Comparison of ENCODE assay signal across 22 cellular contexts in the genomic region with DNA sequence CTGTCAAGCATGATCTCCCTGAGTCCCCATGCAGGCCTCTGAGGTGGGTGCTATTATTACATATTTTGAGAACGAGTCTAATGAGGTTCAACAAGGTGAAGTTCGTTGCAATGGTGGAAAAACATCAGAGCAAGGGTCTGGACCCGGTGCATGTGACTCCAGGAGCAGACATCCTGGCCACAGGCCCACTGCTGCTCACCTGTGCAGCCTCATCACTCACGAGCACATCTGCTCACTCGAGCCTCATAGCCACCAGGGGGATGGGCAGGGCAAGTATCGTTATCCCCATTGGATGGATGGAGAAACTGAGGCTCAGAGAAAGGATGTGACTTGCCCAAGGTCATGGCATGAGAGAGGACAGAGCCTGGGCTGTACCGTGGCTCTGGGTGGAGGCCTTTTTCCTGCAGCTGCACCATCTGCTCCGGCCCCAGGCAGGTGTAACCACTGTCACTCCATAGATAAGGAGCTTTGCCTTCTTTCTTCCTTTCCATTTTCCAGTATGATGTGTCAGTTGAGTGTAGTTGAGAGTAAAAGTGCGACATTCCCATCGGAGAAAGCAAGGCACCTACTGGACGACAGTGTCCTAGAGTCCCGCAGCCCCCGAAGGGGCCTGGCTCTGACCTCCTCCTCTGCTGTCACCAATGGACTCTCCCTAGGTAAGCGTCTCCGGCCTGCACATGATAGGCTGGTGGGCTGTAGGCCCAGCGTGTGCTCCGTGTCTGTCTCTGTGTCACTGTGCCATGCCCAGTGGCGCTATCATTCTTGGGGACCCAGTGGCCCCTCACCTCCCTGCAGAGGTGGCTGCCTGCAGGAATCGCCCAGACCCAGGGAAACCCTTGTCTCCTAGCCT.
DNase-seq lines count a peak whose midpoint lies in the region; ATAC-seq, FAIRE-seq and TF ChIP-seq lines count a peak whose summit lies in the region.
"Had no signal": no experiment of that assay in that cellular context is flagged by ENCODE, and none has a peak within 500 bp of the region (broad histone marks: within the 10 kb centered on the region; RNA-seq: fewer than 3 reads in every experiment).

No MANE protein-coding gene starts in this region.

- no peaks in the 10 kb centered on the region for H3K9me2 ChIP-seq in PC-9 (ENCODE audit: insufficient read depth)

- no peak overlapping the region for H3K9ac ChIP-seq in kidney (ENCODE audit: low read length in 2 of 2)

- no peak for FAIRE-seq in kidney (lab: Jason Lieb, UNC)
- FAIRE-seq: G401.6, GM12892 had no signal

- no TSS peak for BruUV-seq in PC-9 (replicated peaks; lab: Mats Ljungman, UMichigan)

- H3K9me3 ChIP-seq in PC-9 (ENCODE audit: insufficient read depth, low read depth) = no peaks in the 10 kb centered on the region
- no peaks in the 10 kb centered on the region for H3K9me3 ChIP-seq in kidney (ENCODE audit: control insufficient read depth in 1 of 2, low read length in 2 of 2)
- no peaks in the 10 kb centered on the region for H3K9me3 ChIP-seq in psoas muscle
- H3K9me3 ChIP-seq: Peyer's patch, SJSA1 had no signal

- H3F3A ChIP-seq in PC-9 (ENCODE audit: insufficient read depth, low read depth) = peaks cover 9% of the 10 kb centered on the region; the same call in 1 of the 2 replicates

- POLR2A ChIA-PET in PC-9 (lab: Charles Lee; ENCODE audit: unreplicated experiment) = no interaction called here

- no peaks in the 10 kb centered on the region for H3K27me3 ChIP-seq in PC-9 (ENCODE audit: insufficient read depth, low read depth)
- no peaks in the 10 kb centered on the region for H3K27me3 ChIP-seq in psoas muscle (ENCODE audit: insufficient read depth in 3 of 3, low read length in 2 of 3)
- H3K27me3 ChIP-seq: Peyer's patch, SJSA1 had no signal

- TF ChIP-seq CTCF in PC-9 (conservative IDR thresholded peaks at IDR 0.05) (no peak), kidney (IDR thresholded peaks at IDR 0.05; ENCODE audit: borderline replicate concordance, extremely low read depth, insufficient read depth) (no peak), psoas muscle (IDR thresholded peaks at IDR 0.05) (no peak)

- no peak for DNase-seq in activated naive CD4-positive, alpha-beta T cell treated with anti-CD3 and anti-CD28 coated beads, Interleukin-2, amount 10 ng/mL, durations not matched to agents 7 days and 5 days
- no peak for DNase-seq in activated naive CD4-positive, alpha-beta T cell treated with Interleukin-2 at 50 U/mL for 16 hours
- DNase-seq in PC-9 = no peak
- peak; percentile 53 for DNase-seq in kidney
- peak in 1 of 2 donors; percentile 29 for DNase-seq in psoas muscle
- DNase-seq in HuH-7 (ENCODE audit: low spot score) = no peak
- no peak for DNase-seq in NCI-H1436 treated with DMSO at 0.1 percent for 48 hours (lab: John Stamatoyannopoulos, UW)
- DNase-seq: AML-193; CD8-positive, alpha-beta T cell; GOT3; KG1; NCI-H1092; NCI-H146; NCI-H2029; NCI-H2227 treated with DMSO at 0.1 percent for 48 hours; NCI-H510A treated with DMSO at 0.1 percent for 48 hours; NCI-H748 treated with DMSO at 0.1 percent for 48 hours had no signal

- intact Hi-C loops in PC-9 (cut with micrococcal nuclease; ENCODE audit: unreplicated experiment) = loop anchor here (5.0 kb wide), 1 partner anchor 79 kb away; no protein-coding TSS in a partner anchor
- intact Hi-C loops in kidney (cut with DNase I) = no loop called here
- intact Hi-C loops in psoas muscle (cut with DNase I) = loop anchor here (2.0 to 5.0 kb wide), 3 partner anchors 35 to 229 kb away; partner anchors contain the start of gene ANGPTL2 (in 1 of the 2)

- H3K27me3 Mint-ChIP-seq in activated naive CD4-positive, alpha-beta T cell treated with anti-CD3 and anti-CD28 coated beads, Interleukin-2, amount 10 ng/mL, durations not matched to agents 7 days and 5 days = peaks cover 49% of the 10 kb centered on the region

- H3K27ac ChIP-seq in PC-9 = no peak overlapping the region
- no peak overlapping the region for H3K27ac ChIP-seq in kidney (ENCODE audit: low read depth in 2 of 2, low read length in 2 of 2)
- peak overlapping the region; percentile 50 for H3K27ac ChIP-seq in psoas muscle
- H3K27ac ChIP-seq: SJSA1 had no signal

- peaks cover 29% of the 10 kb centered on the region for H3K4me1 ChIP-seq in PC-9 (replicated peaks; ENCODE audit: insufficient read depth)
- H3K4me1 ChIP-seq in kidney (ENCODE audit: control insufficient read depth in 1 of 2, insufficient read depth in 1 of 2, low read depth in 1 of 2, low read length in 2 of 2) = peaks cover 7 to 19% of the 10 kb centered on the region in 2 donors
- H3K4me1 ChIP-seq in psoas muscle = peaks cover 44% of the 10 kb centered on the region

- CTCF ChIA-PET in activated naive CD4-positive, alpha-beta T cell treated with anti-CD3 and anti-CD28 coated beads, Interleukin-2, amount 10 ng/mL, durations not matched to agents 7 days and 5 days (lab: Charles Lee) = interaction anchor here (6.0 to 6.3 kb wide), 2 partner anchors 232 to 255 kb away, joined by 52 to 132 read pairs; no protein-coding TSS in a partner anchor
- CTCF ChIA-PET in PC-9 (lab: Charles Lee) = interaction anchor here (1.2 kb wide), 1 partner anchor 211 kb away, joined by 8 read pairs; no protein-coding TSS in a partner anchor

- H3K36me3 Mint-ChIP-seq in activated naive CD4-positive, alpha-beta T cell treated with anti-CD3 and anti-CD28 coated beads, Interleukin-2, amount 10 ng/mL, durations not matched to agents 7 days and 5 days = no peaks in the 10 kb centered on the region

- no peak overlapping the region for H3K4me3 Mint-ChIP-seq in activated naive CD4-positive, alpha-beta T cell treated with anti-CD3 and anti-CD28 coated beads, Interleukin-2, amount 10 ng/mL, durations not matched to agents 7 days and 5 days
- H3K4me3 Mint-ChIP-seq: CD8-positive, alpha-beta T cell had no signal

- H3K79me2 ChIP-seq in PC-9 (ENCODE audit: low read depth) = no peaks in the 10 kb centered on the region

- H3K36me3 ChIP-seq in PC-9 (ENCODE audit: low read depth) (no peaks in the 10 kb centered on the region), kidney (ENCODE audit: control insufficient read depth in 1 of 2, insufficient read depth in 2 of 2, low read length in 2 of 2) (peaks cover 0 to 8% of the 10 kb centered on the region in 2 donors), psoas muscle (ENCODE audit: insufficient read depth in 1 of 2, low read depth in 1 of 2) (no peaks in the 10 kb centered on the region)
- H3K36me3 ChIP-seq: SJSA1 had no signal

- H2AFZ ChIP-seq in PC-9 = no peak overlapping the region

- no peaks in the 10 kb centered on the region for H4K20me1 ChIP-seq in PC-9 (ENCODE audit: insufficient read depth)

- peak overlapping the region; percentile 16; the same call in 1 of the 2 replicates for H3K4me2 ChIP-seq in PC-9

- H3K9me3 Mint-ChIP-seq in activated naive CD4-positive, alpha-beta T cell treated with anti-CD3 and anti-CD28 coated beads, Interleukin-2, amount 10 ng/mL, durations not matched to agents 7 days and 5 days = no peaks in the 10 kb centered on the region
- H3K9me3 Mint-ChIP-seq: CD8-positive, alpha-beta T cell had no signal

- ATAC-seq in psoas muscle (no peak), HG03108 (IDR thresholded peaks at IDR 0.05; ENCODE audit: unreplicated experiment) (no peak)
- ATAC-seq: CD8-positive, alpha-beta T cell had no signal

- WGBS in psoas muscle, 3 donors = 81 to 93% (median 84%) methylated on average over 18 to 19 of the region's 19 CpGs

- H3K27ac Mint-ChIP-seq in activated naive CD4-positive, alpha-beta T cell treated with anti-CD3 and anti-CD28 coated beads, Interleukin-2, amount 10 ng/mL, durations not matched to agents 7 days and 5 days = peak overlapping the region; percentile 25
- H3K27ac Mint-ChIP-seq: CD8-positive, alpha-beta T cell had no signal

- H3K4me3 ChIP-seq in PC-9 (no peak overlapping the region), kidney (ENCODE audit: low read length in 2 of 2) (no peak overlapping the region), psoas muscle (no peak overlapping the region)
- H3K4me3 ChIP-seq: Peyer's patch, SJSA1 had no signal

- H3K4me1 Mint-ChIP-seq in activated naive CD4-positive, alpha-beta T cell treated with anti-CD3 and anti-CD28 coated beads, Interleukin-2, amount 10 ng/mL, durations not matched to agents 7 days and 5 days = peaks cover 12% of the 10 kb centered on the region
